33 cellular contexts compared by ENCODE assay signal in the genomic region with DNA sequence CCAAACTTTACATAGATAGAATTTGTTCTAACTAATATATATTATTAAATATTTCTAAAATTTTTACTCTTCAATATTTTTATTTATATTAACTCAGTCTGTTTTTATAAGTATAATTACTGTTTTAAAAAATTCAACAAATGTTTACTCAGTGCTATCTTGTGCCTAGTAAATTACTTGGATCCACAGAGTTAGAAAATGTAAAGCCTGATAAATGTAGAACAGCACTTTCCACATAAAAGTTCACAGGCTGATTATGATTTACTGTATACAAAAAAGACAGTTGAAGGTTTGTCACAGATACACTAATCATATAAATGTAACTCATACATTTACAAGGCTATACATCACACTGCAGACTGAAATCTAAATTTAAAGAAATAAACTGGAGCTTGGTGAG.
"Had no signal": no experiment of that assay in that cellular context is flagged by ENCODE, and none has a peak within 500 bp of the region (broad histone marks: within the 10 kb centered on the region; RNA-seq: fewer than 3 reads in every experiment).

No MANE protein-coding gene starts in this region.

- H3K4me3 ChIP-seq: adrenal gland, body of pancreas, breast epithelium had no signal

- ATAC-seq: activated CD8-positive, alpha-beta T cell treated with anti-CD3 and anti-CD28 coated beads for 36 hours; activated naive CD4-positive, alpha-beta T cell treated with anti-CD3 and anti-CD28 coated beads, Interleukin-2, amount 50 U/mL, for 72 hours; activated T-cell treated with anti-CD3 and anti-CD28 coated beads, Interleukin-2, amount 50 U/mL, for 4 hours; activated T-cell treated with anti-CD3 and anti-CD28 coated beads, Interleukin-2, amount 50 U/mL, for 72 hours; activated T-helper 17 cell treated with anti-CD3 and anti-CD28 coated beads, Interleukin-2, amount 50 U/mL, for 72 hours; body of pancreas had no signal

- DNase-seq: activated B cell treated with CpG ODN at 0.5 μM for 24 hours; activated CD4-positive, alpha-beta memory T cell treated with anti-CD3 and anti-CD28 coated beads for 36 hours; activated CD4-positive, alpha-beta T cell treated with anti-CD3 and anti-CD28 coated beads for 4 hours; activated CD4-positive, alpha-beta T cell treated with anti-CD3 and anti-CD28 coated beads, Interleukin-2, amount 10 ng/mL, durations not matched to agents 24 days and 14 days; activated CD4-positive, alpha-beta T cell treated with anti-CD3 and anti-CD28 coated beads, Interleukin-2, amount 50 U/mL, for 1 hour; activated CD4-positive, alpha-beta T cell treated with anti-CD3 and anti-CD28 coated beads, Interleukin-2, amount 50 U/mL, for 4 hours; activated CD4-positive, CD25-positive, alpha-beta regulatory T cell treated with anti-CD3 and anti-CD28 coated beads, Interleukin-2, amount 50 U/mL, for 72 hours; activated CD8-positive, alpha-beta memory T cell treated with anti-CD3 and anti-CD28 coated beads, Interleukin-2, amount 50 U/mL, for 4 hours; activated CD8-positive, alpha-beta T cell treated with anti-CD3 and anti-CD28 coated beads for 36 hours; activated effector memory CD4-positive, alpha-beta T cell treated with anti-CD3 and anti-CD28 coated beads, Interleukin-2, amount 50 U/mL, for 16 hours; activated gamma-delta T cell treated with Interleukin-2 at 50 U/mL for 16 hours; activated naive CD4-positive, alpha-beta T cell; activated naive CD4-positive, alpha-beta T cell treated with anti-CD3 and anti-CD28 coated beads for 36 hours; activated naive CD4-positive, alpha-beta T cell treated with anti-CD3 and anti-CD28 coated beads, Interleukin-2, amount 50 U/mL, for 16 hours; activated naive CD8-positive, alpha-beta T cell treated with anti-CD3 and anti-CD28 coated beads for 36 hours; activated T-cell treated with anti-CD3 and anti-CD28 coated beads for 4 hours; activated T-cell treated with anti-CD3 and anti-CD28 coated beads, Interleukin-2, amount 50 U/mL, for 1 hour; activated T-cell treated with anti-CD3 and anti-CD28 coated beads, Interleukin-2, amount 50 U/mL, for 4 hours; activated T-cell treated with anti-CD3 and anti-CD28 coated beads, Interleukin-2, amount 50 U/mL, for 72 hours; adrenal gland; amniotic stem cell; aorta; body of pancreas; brain microvascular endothelial cell; central memory CD4-positive, alpha-beta T cell; T-helper 1 cell; T-helper 2 cell; T-helper 9 cell had no signal

- FAIRE-seq: astrocyte, TTC549 had no signal
